Comparison of ENCODE assay signal across 14 cellular contexts in genomic region chr6:53134601-53135235, GRCh38.
"Had no signal": no experiment of that assay in that cellular context is flagged by ENCODE, and none has a peak within 500 bp of the region (broad histone marks: within the 10 kb centered on the region; RNA-seq: fewer than 3 reads in every experiment).

No MANE protein-coding gene starts in this region.

- ATAC-seq: activated T-helper 17 cell treated with anti-CD3 and anti-CD28 coated beads, Interleukin-2, amount 50 U/mL, for 72 hours; effector memory CD8-positive, alpha-beta T cell; left cardiac atrium; naive thymus-derived CD4-positive, alpha-beta T cell; stimulated activated effector memory CD8-positive, alpha-beta T cell treated with anti-CD3 and anti-CD28 coated beads, Interleukin-12 subunit alpha, Interleukin-12 subunit beta, amount 100 ng/mL, for 72 hours had no signal

- DNase-seq: activated CD4-positive, alpha-beta T cell treated with anti-CD3 and anti-CD28 coated beads, Interleukin-2, amount 10 ng/mL, durations not matched to agents 7 days and 5 days; activated CD8-positive, alpha-beta memory T cell treated with anti-CD3 and anti-CD28 coated beads for 24 hours; activated T-cell treated with anti-CD3 and anti-CD28 coated beads for 4 hours; effector memory CD8-positive, alpha-beta T cell; glutamatergic neuron; immature natural killer cell; left cardiac atrium; naive thymus-derived CD4-positive, alpha-beta T cell; tibial artery; uterus had no signal

- H3K27ac ChIP-seq: epithelial cell of prostate, skin epidermis, tibial artery, uterus had no signal
